2 cellular contexts compared by ENCODE assay signal in the genomic region with DNA sequence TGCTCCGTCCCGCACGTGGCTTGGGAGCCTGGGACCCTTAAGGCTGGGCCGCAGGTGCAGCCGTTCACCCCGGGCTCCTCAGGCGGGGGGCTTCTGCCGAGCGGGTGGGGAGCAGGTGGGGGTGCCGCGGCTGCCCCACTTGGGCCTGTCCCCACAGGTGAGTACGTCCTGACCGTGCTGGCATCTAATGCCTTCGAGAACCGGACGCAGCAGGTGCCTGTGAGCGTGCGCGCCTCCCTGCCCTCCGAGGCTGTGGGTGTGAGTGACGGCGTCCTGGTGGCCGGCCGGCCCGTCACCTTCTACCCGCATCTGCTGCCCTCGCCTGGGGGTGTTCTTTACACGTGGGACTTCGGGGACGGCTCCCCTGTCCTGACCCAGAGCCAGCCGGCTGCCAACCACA. TPM values are rescaled to one million over a fixed set of nuclear protein-coding genes. Genes with fewer than 3 reads are reported as not detected.
"Had no signal": no experiment of that assay in that cellular context is flagged by ENCODE, and none has a peak within 500 bp of the region (broad histone marks: within the 10 kb centered on the region; RNA-seq: fewer than 3 reads in every experiment).

No MANE protein-coding gene starts in this region.

RNA-seq across cellular contexts. Expression of a gene that starts 15.3 kb away (rescaled TPM):
- total RNA-seq: dermis blood vessel endothelial cell, osteoblast had no signal
